9 cellular contexts compared by ENCODE assay signal in genomic region chr22:19149047-19149883, GRCh38. TPM values are rescaled to one million over a fixed set of nuclear protein-coding genes. Genes with fewer than 3 reads are reported as not detected.
DNase-seq lines count a peak whose midpoint lies in the region; ATAC-seq and TF ChIP-seq lines count a peak whose summit lies in the region.
"Had no signal": no experiment of that assay in that cellular context is flagged by ENCODE, and none has a peak within 500 bp of the region (broad histone marks: within the 10 kb centered on the region; RNA-seq: fewer than 3 reads in every experiment).

No MANE protein-coding gene starts in this region.

- H3K4me3 ChIP-seq in lower lobe of right lung (peak overlapping the region; percentile 36), tibial nerve (peak overlapping the region in 3 of 4 donors; percentile 2 to 40 (median 12))

- no peaks in the 10 kb centered on the region for H3K9me3 ChIP-seq in lower lobe of right lung
- peaks cover 0 to 5% (median 0%) of the 10 kb centered on the region in 4 donors for H3K9me3 ChIP-seq in tibial nerve

- H3K27me3 ChIP-seq in lower lobe of right lung (ENCODE audit: low read depth) (peaks cover 64% of the 10 kb centered on the region), tibial nerve (peaks cover 0 to 56% of the 10 kb centered on the region in 2 donors)

- WGBS in tibial nerve, 2 donors: 1 to 3% methylated on average over 35 to 61 of the region's 92 CpGs

- H3K4me1 Mint-ChIP-seq in activated CD8-positive, alpha-beta memory T cell treated with anti-CD3 and anti-CD28 coated beads, Interleukin-2, amount 10 ng/mL, durations not matched to agents 7 days and 5 days: peaks cover 9% of the 10 kb centered on the region

- intact Hi-C loops in lower lobe of right lung (cut with DNase I): no loop called here

- TF ChIP-seq EP300 in tibial nerve (IDR thresholded peaks at IDR 0.05): no peak

- H3K36me3 Mint-ChIP-seq in activated CD8-positive, alpha-beta memory T cell treated with anti-CD3 and anti-CD28 coated beads, Interleukin-2, amount 10 ng/mL, durations not matched to agents 7 days and 5 days: peaks cover 3% of the 10 kb centered on the region

- CTCF ChIA-PET in activated CD8-positive, alpha-beta memory T cell treated with anti-CD3 and anti-CD28 coated beads, Interleukin-2, amount 10 ng/mL, durations not matched to agents 7 days and 5 days (lab: Charles Lee): no interaction called here

- H3K27me3 Mint-ChIP-seq in activated CD8-positive, alpha-beta memory T cell treated with anti-CD3 and anti-CD28 coated beads, Interleukin-2, amount 10 ng/mL, durations not matched to agents 7 days and 5 days: peaks cover 56% of the 10 kb centered on the region

- H3K4me3 Mint-ChIP-seq in activated CD8-positive, alpha-beta memory T cell treated with anti-CD3 and anti-CD28 coated beads, Interleukin-2, amount 10 ng/mL, durations not matched to agents 7 days and 5 days: peak overlapping the region; percentile 35

- no peak overlapping the region for H3K27ac Mint-ChIP-seq in activated CD8-positive, alpha-beta memory T cell treated with anti-CD3 and anti-CD28 coated beads, Interleukin-2, amount 10 ng/mL, durations not matched to agents 7 days and 5 days

- H3K36me3 ChIP-seq in lower lobe of right lung: no peaks in the 10 kb centered on the region
- no peaks in the 10 kb centered on the region for H3K36me3 ChIP-seq in tibial nerve

- TF ChIP-seq CTCF in lower lobe of right lung (IDR thresholded peaks at IDR 0.05) (no peak), tibial nerve (IDR thresholded peaks at IDR 0.05) (no peak)

- peak; percentile 65 for DNase-seq in activated CD8-positive, alpha-beta memory T cell treated with anti-CD3 and anti-CD28 coated beads, Interleukin-2, amount 10 ng/mL, durations not matched to agents 7 days and 5 days
- no peak for DNase-seq in activated CD8-positive, alpha-beta memory T cell treated with anti-CD3 and anti-CD28 coated beads, Interleukin-2, amount 50 U/mL, for 48 hours
- peak; percentile 42 for DNase-seq in activated effector memory CD4-positive, alpha-beta T cell treated with Interleukin-2 at 50 U/mL for 16 hours
- DNase-seq in lower lobe of right lung: no peak
- no peak for DNase-seq in tibial nerve (ENCODE audit: low spot score in 2 of 2)
- no peak for DNase-seq in DMS153 (lab: John Stamatoyannopoulos, UW)
- no peak for DNase-seq in globus pallidus (ENCODE audit: low spot score)

- no peak for TF ChIP-seq POLR2A in tibial nerve (IDR thresholded peaks at IDR 0.05)

- no peaks in the 10 kb centered on the region for H3K9me3 Mint-ChIP-seq in activated CD8-positive, alpha-beta memory T cell treated with anti-CD3 and anti-CD28 coated beads, Interleukin-2, amount 10 ng/mL, durations not matched to agents 7 days and 5 days (ENCODE audit: low read depth)

- H3K27ac ChIP-seq in lower lobe of right lung (no peak overlapping the region), tibial nerve (no peak overlapping the region)

- ATAC-seq in activated CD8-positive, alpha-beta memory T cell treated with anti-CD3 and anti-CD28 coated beads, Interleukin-2, amount 10 ng/mL, durations not matched to agents 7 days and 5 days: peak; percentile 38
- no peak for ATAC-seq in lower lobe of right lung
- ATAC-seq in GM19324 (IDR thresholded peaks at IDR 0.05; ENCODE audit: low FRiP score, unreplicated experiment): no peak

- peaks cover 7% of the 10 kb centered on the region for H3K4me1 ChIP-seq in lower lobe of right lung
- H3K4me1 ChIP-seq in tibial nerve: peaks cover 0 to 18% (median 4%) of the 10 kb centered on the region in 4 donors

RNA-seq across cellular contexts. Expression of gene GSC2, which starts 0.8 kb away (rescaled TPM):
- not detected for total RNA-seq in activated CD8-positive, alpha-beta memory T cell treated with anti-CD3 and anti-CD28 coated beads, Interleukin-2, amount 10 ng/mL, durations not matched to agents 7 days and 5 days
- total RNA-seq in lower lobe of right lung: not detected
- not detected for total RNA-seq in tibial nerve
- total RNA-seq: SK-MEL-5 had no signal

RNA-seq across cellular contexts. Expression of gene ESS2, which starts 4.8 kb away (rescaled TPM):
- 10 to 100 TPM; 19.8 to 21.4 TPM for total RNA-seq in activated CD8-positive, alpha-beta memory T cell treated with anti-CD3 and anti-CD28 coated beads, Interleukin-2, amount 10 ng/mL, durations not matched to agents 7 days and 5 days
- total RNA-seq in lower lobe of right lung (14.0 TPM), tibial nerve (10 to 100 TPM; 15.3 to 18.6 (median 16.4) TPM)

RNA-seq across cellular contexts. Expression of gene TSSK2, which starts 18.2 kb away (rescaled TPM):
- total RNA-seq in activated CD8-positive, alpha-beta memory T cell treated with anti-CD3 and anti-CD28 coated beads, Interleukin-2, amount 10 ng/mL, durations not matched to agents 7 days and 5 days: not detected
- total RNA-seq in lower lobe of right lung: not detected
- total RNA-seq in tibial nerve: under 1 TPM in 1 of 4 donors, not detected in 3; 0.30 TPM
- total RNA-seq: SK-MEL-5 had no signal

RNA-seq across cellular contexts. Expression of gene DGCR2, which starts 27.1 kb away (rescaled TPM):
- 10 to 100 TPM; 27.8 TPM for total RNA-seq in activated CD8-positive, alpha-beta memory T cell treated with anti-CD3 and anti-CD28 coated beads, Interleukin-2, amount 10 ng/mL, durations not matched to agents 7 days and 5 days
- total RNA-seq in lower lobe of right lung (62.9 TPM), tibial nerve (10 to 100 TPM; 57.6 to 68.0 (median 58.9) TPM)

RNA-seq across cellular contexts. Expression of gene SLC25A1, which starts 29.3 kb away (rescaled TPM):
- total RNA-seq in activated CD8-positive, alpha-beta memory T cell treated with anti-CD3 and anti-CD28 coated beads, Interleukin-2, amount 10 ng/mL, durations not matched to agents 7 days and 5 days: 10 to 100 TPM; 60.6 to 68.1 TPM
- total RNA-seq in lower lobe of right lung (50.3 TPM), tibial nerve (100 to 1,000 TPM in 1 of 4 donors, 10 to 100 TPM in 3; 46.9 to 100 (median 86.2) TPM)

Comparison
In these comparisons a context has a peak if more than half of its experiments do, and no peak if none do; other contexts are left out.
1. DNase-seq: peak in activated CD8-positive, alpha-beta memory T cell treated with anti-CD3 and anti-CD28 coated beads, Interleukin-2, amount 10 ng/mL, durations not matched to agents 7 days and 5 days (single experiment) and activated effector memory CD4-positive, alpha-beta T cell treated with Interleukin-2 at 50 U/mL for 16 hours (single experiment); none in activated CD8-positive, alpha-beta memory T cell treated with anti-CD3 and anti-CD28 coated beads, Interleukin-2, amount 50 U/mL, for 48 hours (single experiment), lower lobe of right lung (single experiment), tibial nerve (0 of 2), DMS153 (single experiment) and globus pallidus (single experiment).